ENCODE assay signal across 8 cellular contexts in genomic region chr6:27503436-27504030, GRCh38. TPM values are rescaled to one million over a fixed set of nuclear protein-coding genes. Genes with fewer than 3 reads are reported as not detected.
DNase-seq lines count a peak whose midpoint lies in the region; ATAC-seq, FAIRE-seq and TF ChIP-seq lines count a peak whose summit lies in the region.

No MANE protein-coding gene starts in this region.

- no peak overlapping the region for H3K14ac ChIP-seq in H1 (ENCODE audit: insufficient read length)

- no peak overlapping the region for H2AK5ac ChIP-seq in H1 (ENCODE audit: low read depth, low read length)

- peak overlapping the region; percentile 91 for H3K27ac Mint-ChIP-seq in activated CD8-positive, alpha-beta T cell treated with anti-CD3 and anti-CD28 coated beads for 36 hours
- peak overlapping the region; percentile 81 for H3K27ac Mint-ChIP-seq in mesothelial cell of epicardium

- peak; percentile 25 for ATAC-seq in HG02981 (IDR thresholded peaks at IDR 0.05; ENCODE audit: unreplicated experiment)
- ATAC-seq in activated CD8-positive, alpha-beta T cell treated with anti-CD3 and anti-CD28 coated beads for 36 hours, result peak; percentile 54

- H3K4me1 ChIP-seq in H1 (replicated peaks in 1 of 4; ENCODE audit: control insufficient read depth in 3 of 4, insufficient read depth in 4 of 4, low read length in 3 of 4), result peaks cover 0 to 8% (median 0%) of the 10 kb centered on the region in 4 experiments; a peak in 2 of 7 replicates

- no peak for TF ChIP-seq POLR2A in H1 (IDR thresholded peaks at IDR 0.05; ENCODE audit: control extremely low read depth in 1 of 2, low read depth in 2 of 2, low read length in 2 of 2)

- no peak overlapping the region for H3K4ac ChIP-seq in H1 (replicated peaks; ENCODE audit: insufficient read length, low read depth, low read length)

- no peaks in the 10 kb centered on the region for H3K36me3 ChIP-seq in GM06990 (ENCODE audit: control insufficient read depth, insufficient read depth, low read length)
- no peaks in the 10 kb centered on the region; a peak in 1 of 8 replicates for H3K36me3 ChIP-seq in H1 (ENCODE audit: control insufficient read depth in 2 of 4, insufficient read depth in 4 of 4, low read length in 3 of 4)

- H3K56ac ChIP-seq in H1 (replicated peaks; ENCODE audit: insufficient read length, low read depth, low read length), result no peak overlapping the region

- no peak overlapping the region for H4K5ac ChIP-seq in H1 (ENCODE audit: insufficient read length, low read depth, low read length)

- peaks cover 10% of the 10 kb centered on the region for H3K27me3 Mint-ChIP-seq in activated CD8-positive, alpha-beta T cell treated with anti-CD3 and anti-CD28 coated beads for 36 hours
- H3K27me3 Mint-ChIP-seq in mesothelial cell of epicardium (ENCODE audit: low read depth), result peaks cover 25% of the 10 kb centered on the region

- H2BK5ac ChIP-seq in H1 (ENCODE audit: low read depth, low read length), result no peak overlapping the region

- H2BK12ac ChIP-seq in H1 (ENCODE audit: low read depth, low read length), result no peak overlapping the region

- no peak overlapping the region for H4K8ac ChIP-seq in H1 (ENCODE audit: extremely low read depth, insufficient read depth, low read length)

- H3K27ac ChIP-seq in H1 (ENCODE audit: low read depth, low read length), result no peak overlapping the region

- TF ChIP-seq CTCF in GM06990 (IDR thresholded peaks at IDR 0.05; ENCODE audit: insufficient read depth, low read length, poor library complexity, severe bottlenecking) (no peak), H1 (IDR thresholded peaks at IDR 0.05; ENCODE audit: control extremely low read depth in 1 of 3, insufficient read depth in 1 of 3, low read depth in 1 of 3, low read length in 3 of 3) (no peak), mesothelial cell of epicardium (IDR thresholded peaks at IDR 0.05; ENCODE audit: unreplicated experiment) (no peak), GM10248 (IDR thresholded peaks at IDR 0.05; ENCODE audit: control extremely low read depth, extremely low read depth, low read depth, missing control alignments) (no peak)
- TF ChIP-seq CTCF in activated CD8-positive, alpha-beta T cell treated with anti-CD3 and anti-CD28 coated beads for 36 hours (IDR thresholded peaks at IDR 0.05), result no peak

- peak overlapping the region; percentile 89 for H3K4me3 Mint-ChIP-seq in activated CD8-positive, alpha-beta T cell treated with anti-CD3 and anti-CD28 coated beads for 36 hours
- peak overlapping the region; percentile 86 for H3K4me3 Mint-ChIP-seq in mesothelial cell of epicardium

- H3K27me3 ChIP-seq in GM06990 (replicated peaks; ENCODE audit: control insufficient read depth, insufficient read depth, low read length), result no peaks in the 10 kb centered on the region
- no peaks in the 10 kb centered on the region for H3K27me3 ChIP-seq in H1 (replicated peaks in 1 of 4; ENCODE audit: control insufficient read depth in 3 of 4, extremely low read depth in 1 of 4, insufficient read depth in 3 of 4, low read length in 3 of 4)

- peaks cover 34% of the 10 kb centered on the region for H3K4me1 Mint-ChIP-seq in activated CD8-positive, alpha-beta T cell treated with anti-CD3 and anti-CD28 coated beads for 36 hours (ENCODE audit: low read depth)
- peaks cover 8% of the 10 kb centered on the region for H3K4me1 Mint-ChIP-seq in mesothelial cell of epicardium

- no peaks in the 10 kb centered on the region for H3K79me2 ChIP-seq in H1 (ENCODE audit: control insufficient read depth in 1 of 2, insufficient read depth in 2 of 2, low read length in 2 of 2)

- no peak overlapping the region for H3K23ac ChIP-seq in H1 (ENCODE audit: insufficient read length)

- no peak overlapping the region for H2BK20ac ChIP-seq in H1 (ENCODE audit: low read length)

- H3K36me3 Mint-ChIP-seq in activated CD8-positive, alpha-beta T cell treated with anti-CD3 and anti-CD28 coated beads for 36 hours (ENCODE audit: low read depth), result no peaks in the 10 kb centered on the region
- no peaks in the 10 kb centered on the region for H3K36me3 Mint-ChIP-seq in mesothelial cell of epicardium

- no peak overlapping the region for H2BK120ac ChIP-seq in H1 (replicated peaks; ENCODE audit: low read depth, low read length)

- H3K23me2 ChIP-seq in H1 (ENCODE audit: low read depth, low read length), result no peaks in the 10 kb centered on the region

- CTCF ChIA-PET in activated CD8-positive, alpha-beta T cell treated with anti-CD3 and anti-CD28 coated beads for 36 hours (lab: Charles Lee), result interaction anchor here (1.5 to 4.3 kb wide), 2 partner anchors 15 to 191 kb away, joined by 4 to 49 read pairs; no protein-coding TSS in a partner anchor
- CTCF ChIA-PET in H1 (lab: Charles Lee; ENCODE audit: partially characterized antibody) (interaction anchor here (0.6 to 7.2 kb wide), 10 partner anchors 14 to 1313 kb away, joined by 3 to 45 read pairs (median 5); partner anchors contain the start of gene POM121L2), GM10248 (lab: Yijun Ruan, JAX) (interaction anchor here (0.6 to 4.7 kb wide), 6 partner anchors 15 to 425 kb away, joined by 3 to 35 read pairs (median 4); partner anchors contain the start of gene POM121L2)

- DNase-seq in GM06990 (ENCODE audit: extremely low read depth, insufficient read length) (peak; percentile 72), NCI-H82 treated with DMSO at 0.1 percent for 48 hours (lab: John Stamatoyannopoulos, UW; ENCODE audit: unreplicated experiment) (peak; percentile 44), H1 (ENCODE audit: low read depth in 1 of 2, low spot score in 2 of 2) (peak in 1 of 2 experiments; percentile 96), mesothelial cell of epicardium (ENCODE audit: low spot score in 2 of 2, unreplicated experiment in 2 of 2) (peak; percentile 34 to 85), GM10248 (ENCODE audit: extremely low spot score) (no peak)
- DNase-seq in activated CD8-positive, alpha-beta T cell treated with anti-CD3 and anti-CD28 coated beads for 36 hours, result peak; percentile 87
- DNase-seq in stimulated activated CD8-positive, alpha-beta memory T cell treated with anti-CD3 and anti-CD28 coated beads, Interleukin-2, amount 100 ng/mL, for 48 hours (ENCODE audit: low read depth in 2 of 2), result peak; percentile 58 to 83

- 4% methylated on average over 21 of the region's 21 CpGs; no CpG with 5 or more reads in 1 of the 2 experiments for WGBS in H1 (ENCODE audit: extremely low coverage in 1 of 2, insufficient coverage in 1 of 2, insufficient read length in 1 of 2, insufficient replicate concordance in 2 of 2, low coverage in 1 of 2, low lambda C conversion rate in 2 of 2, missing lambda C conversion rate in 1 of 2), 2 experiments

- POLR2A ChIA-PET in activated CD8-positive, alpha-beta T cell treated with anti-CD3 and anti-CD28 coated beads for 36 hours (lab: Charles Lee), result interaction anchor here (0.7 to 1.8 kb wide), 2 partner anchors 15 to 25 kb away, joined by 3 to 6 read pairs; no protein-coding TSS in a partner anchor
- POLR2A ChIA-PET in H1 (lab: Charles Lee; ENCODE audit: partially characterized antibody), result interaction anchor here (0.6 to 1.2 kb wide), 3 partner anchors 44 to 458 kb away, joined by 4 to 5 read pairs (median 4); no protein-coding TSS in a partner anchor
- POLR2A ChIA-PET in GM10248 (lab: Yijun Ruan, JAX), result interaction anchor here (0.6 kb wide), 1 partner anchor 307 kb away, joined by 9 read pairs; no protein-coding TSS in a partner anchor

- TF ChIP-seq RAD21 in H1 (IDR thresholded peaks at IDR 0.05 in 1 of 2, conservative IDR thresholded peaks at IDR 0.05 in 1 of 2; ENCODE audit: low read depth in 2 of 2, low read length in 2 of 2), result no peak

- intact Hi-C loops in activated CD8-positive, alpha-beta T cell treated with anti-CD3 and anti-CD28 coated beads for 36 hours (cut with micrococcal nuclease), result loop anchor here (5.0 to 10.0 kb wide), 3 partner anchors 181 to 319 kb away; no protein-coding TSS in a partner anchor

- no peaks in the 10 kb centered on the region for H3K9me3 ChIP-seq in H1 (ENCODE audit: insufficient read depth in 2 of 2, low read depth in 1 of 2, low read length in 1 of 2)

- no peak overlapping the region for H2BK15ac ChIP-seq in H1 (ENCODE audit: low read length)

- no peaks in the 10 kb centered on the region for H4K20me1 ChIP-seq in H1 (replicated peaks in 1 of 2; ENCODE audit: control insufficient read depth in 1 of 2, insufficient read depth in 2 of 2, low read length in 2 of 2)

- peak overlapping the region; percentile 60 to 65 for H3K4me2 ChIP-seq in H1 (ENCODE audit: insufficient read depth in 1 of 2, low read depth in 2 of 2, low read length in 2 of 2)

- TF ChIP-seq EP300 in H1 (IDR thresholded peaks at IDR 0.05; ENCODE audit: borderline replicate concordance in 1 of 2, low read depth in 2 of 2, low read length in 2 of 2), result no peak

- no peaks in the 10 kb centered on the region for H3K9me3 Mint-ChIP-seq in activated CD8-positive, alpha-beta T cell treated with anti-CD3 and anti-CD28 coated beads for 36 hours
- no peaks in the 10 kb centered on the region for H3K9me3 Mint-ChIP-seq in mesothelial cell of epicardium

- no peak for FAIRE-seq in H1 (lab: Jason Lieb, UNC)

- H3K4me3 ChIP-seq in GM06990 (replicated peaks; ENCODE audit: low read depth, low read length) (peak overlapping the region; percentile 73), H1 (ENCODE audit: extremely low read depth in 1 of 4, insufficient read depth in 2 of 4, low read depth in 3 of 4, low read length in 4 of 4) (peak overlapping the region; percentile 67 to 98 (median 94))

- no peaks in the 10 kb centered on the region for H3K79me1 ChIP-seq in H1 (ENCODE audit: low read depth, low read length)

- no peak overlapping the region for H4K91ac ChIP-seq in H1 (replicated peaks; ENCODE audit: insufficient read length, low read length)

- no peak overlapping the region for H3K18ac ChIP-seq in H1 (ENCODE audit: extremely low read depth, low read length)

- H3K9ac ChIP-seq in H1 (replicated peaks in 1 of 4; ENCODE audit: extremely low read depth in 1 of 4, low read depth in 3 of 4, low read length in 3 of 4), result peak overlapping the region in 3 of 4 experiments; percentile 35 to 41 (median 37); a peak in 6 of 7 replicates

- H2AFZ ChIP-seq in H1 (ENCODE audit: low read length), result 0 out of 2 replicates have a peak overlapping the region, but pooled peaks have one; percentile 67

TF ChIP-seq in H1, 55 proteins besides CTCF, POLR2A, EP300 and RAD21 (continues in another document):
- TF ChIP-seq SIN3A (conservative IDR thresholded peaks at IDR 0.05 in 1 of 2, IDR thresholded peaks at IDR 0.05 in 1 of 2; ENCODE audit: low read depth in 1 of 2, low read length in 2 of 2), result peak in 1 of 2 experiments; percentile 61; a peak in 1 of 4 replicates

RNA-seq across cellular contexts. Expression of gene ZNF184, which starts 30.6 kb away (rescaled TPM):
- 10 to 100 TPM; 10.4 to 11.5 TPM for total RNA-seq in activated CD8-positive, alpha-beta T cell treated with anti-CD3 and anti-CD28 coated beads for 36 hours
- total RNA-seq in H1 (2021; fragmentation: NEBNext Ultra II Directional; extraction: Animal tissue kit (Norgen Biotek cat#: 25700)), result 11.7 and 12.3 TPM in 2 replicates
- 1.1 and 1.9 TPM in 2 replicates for polyA plus RNA-seq in H1 (2011; rRNA removed)
- 2.4 TPM for polyA plus RNA-seq in H1 (2011; cell fraction: cytosol; rRNA removed)
- polyA plus RNA-seq in H1 (2011; cell fraction: nucleus; rRNA removed), result 1.1 TPM
- polyA plus RNA-seq in H1 (2012, experiment 1 of 2), result 3.1 to 5.6 TPM (median 3.5 TPM) in 4 replicates
- 0.35 TPM for polyA plus RNA-seq in H1 (2012, experiment 2 of 2)
- 8.5 TPM for polyA plus RNA-seq in H1 (2013, experiment 1 of 2)
- polyA plus RNA-seq in H1 (2013, experiment 2 of 2), result 8.1 TPM
- 6.3 and 7.7 TPM in 2 replicates for polyA minus RNA-seq in H1 (2011; rRNA and poly(A)+ RNA removed)
- 5.1 TPM for polyA minus RNA-seq in H1 (2011; cell fraction: cytosol; rRNA and poly(A)+ RNA removed)
- polyA minus RNA-seq in H1 (2011; cell fraction: nucleus; rRNA and poly(A)+ RNA removed), result 11.6 TPM
- 14.3 to 15.9 TPM (median 15.1 TPM) in 3 replicates for total RNA-seq in mesothelial cell of epicardium
